In the genomic region with DNA sequence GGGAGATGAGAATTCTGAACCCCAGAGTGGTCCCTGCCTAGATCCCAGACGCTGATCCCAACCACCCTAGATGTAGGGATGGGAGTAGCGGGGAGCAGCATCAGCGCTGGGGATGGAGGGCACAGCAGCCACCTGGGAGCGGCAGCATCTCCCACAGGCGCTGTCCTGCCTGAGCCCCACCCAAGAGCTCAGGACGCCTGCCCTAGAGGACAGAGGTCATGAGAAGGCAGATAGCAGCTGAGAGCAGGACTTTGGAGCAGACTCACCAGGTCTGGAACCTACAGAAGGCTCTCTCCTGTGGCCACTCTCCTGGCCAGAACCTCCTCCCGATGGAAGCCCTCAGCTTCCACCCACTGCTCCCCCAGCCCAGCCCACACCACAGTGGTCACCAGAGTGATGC, we compare ENCODE assay signal across 21 cellular contexts. TPM values are rescaled to one million over a fixed set of nuclear protein-coding genes. Genes with fewer than 3 reads are reported as not detected.
DNase-seq lines count a peak whose midpoint lies in the region; ATAC-seq, FAIRE-seq and TF ChIP-seq lines count a peak whose summit lies in the region.
"Had no signal": no experiment of that assay in that cellular context is flagged by ENCODE, and none has a peak within 500 bp of the region (broad histone marks: within the 10 kb centered on the region; RNA-seq: fewer than 3 reads in every experiment).

No MANE protein-coding gene starts in this region.

- POLR2A ChIA-PET in A549 (lab: Yijun Ruan, JAX) = no interaction called here
- POLR2A ChIA-PET in Panc1 (lab: Charles Lee) = no interaction called here

- ATAC-seq in A549 (peak; percentile 9 to 14; a peak in 3 of 6 replicates), Panc1 (no peak), gastroesophageal sphincter (no peak), GM19324 (IDR thresholded peaks at IDR 0.05; ENCODE audit: low FRiP score, unreplicated experiment) (no peak)
- ATAC-seq: CD8-positive, alpha-beta T cell had no signal

- no peak overlapping the region for H3K9ac ChIP-seq in parathyroid adenoma

- TF ChIP-seq RAD21 in A549 (conservative IDR thresholded peaks at IDR 0.05 in 1 of 2, IDR thresholded peaks at IDR 0.05 in 1 of 2) = no peak

- no peak for FAIRE-seq in A549 (lab: Jason Lieb, UNC)
- FAIRE-seq: kidney had no signal

- H2AFZ ChIP-seq in parathyroid adenoma = no peak overlapping the region

- H3K36me3 ChIP-seq in Panc1 (ENCODE audit: control insufficient read depth, insufficient read depth, low read length) (no peaks in the 10 kb centered on the region), gastroesophageal sphincter (no peaks in the 10 kb centered on the region), parathyroid adenoma (ENCODE audit: control insufficient read depth, insufficient read depth, low read length) (no peaks in the 10 kb centered on the region)
- H3K36me3 ChIP-seq: pancreas, tibial nerve had no signal

- DNase-seq in A549 (ENCODE audit: low read depth in 1 of 2, low spot score in 1 of 2) = no peak
- DNase-seq in Panc1 (ENCODE audit: low read depth, low spot score) = no peak
- DNase-seq in UCSD-AML1 (lab: John Stamatoyannopoulos, UW; ENCODE audit: unreplicated experiment) = no peak
- no peak for DNase-seq in 8988T
- no peak for DNase-seq in stimulated activated CD4-positive, alpha-beta T cell treated with anti-CD3 and anti-CD28 coated beads, Interleukin-2, amount 100 ng/mL, for 24 hours
- DNase-seq: activated CD4-positive, alpha-beta T cell treated with anti-CD3 and anti-CD28 coated beads, Interleukin-2, amount 50 U/mL, for 48 hours; activated naive CD4-positive, alpha-beta T cell treated with anti-CD3 and anti-CD28 coated beads, Interleukin-2, amount 10 ng/mL, durations not matched to agents 7 days and 5 days; activated T-cell treated with anti-CD3 and anti-CD28 coated beads, Interleukin-2, amount 50 U/mL, for 1 hour; CD8-positive, alpha-beta T cell; DMS79 treated with DMSO at 0.1 percent for 48 hours; H9; Karpas-422; kidney; NCI-H1417; SW 1271 had no signal

- H3K4me3 ChIP-seq in A549 (no peak overlapping the region), Panc1 (ENCODE audit: low read depth in 2 of 2, low read length in 2 of 2) (no peak overlapping the region), gastroesophageal sphincter (no peak overlapping the region), parathyroid adenoma (ENCODE audit: low read depth, low read length) (no peak overlapping the region)
- H3K4me3 ChIP-seq: pancreas, smooth muscle cell, tibial nerve had no signal

- intact Hi-C loops in Panc1 (cut with micrococcal nuclease; ENCODE audit: unreplicated experiment) = no loop called here

- WGBS in A549 (ENCODE audit: missing lambda C conversion rate) = 76% methylated on average over 6 of the region's 7 CpGs
- no CpG with 5 or more reads among the region's 7 CpGs for WGBS in gastroesophageal sphincter (ENCODE audit: low coverage in 1 of 2), 2 donors

- peaks cover 54% of the 10 kb centered on the region for H3K79me2 ChIP-seq in parathyroid adenoma

- H3K4me2 ChIP-seq in A549 = peak overlapping the region; percentile 70
- no peak overlapping the region for H3K4me2 ChIP-seq in parathyroid adenoma (ENCODE audit: low read length)
- H3K4me2 ChIP-seq: smooth muscle cell had no signal

- H3K27ac ChIP-seq in A549 (peak overlapping the region; percentile 49 to 63), Panc1 (ENCODE audit: low read length) (peak overlapping the region; percentile 35; the same call in 1 of the 2 replicates), gastroesophageal sphincter (peak overlapping the region in 3 of 4 donors; percentile 76 to 97 (median 87)), parathyroid adenoma (peak overlapping the region; percentile 58)

- H3K4me1 ChIP-seq in A549 (peaks cover 70% of the 10 kb centered on the region), Panc1 (ENCODE audit: control insufficient read depth, insufficient read depth, low read length) (peaks cover 85% of the 10 kb centered on the region), gastroesophageal sphincter (peaks cover 0 to 100% (median 42%) of the 10 kb centered on the region in 3 donors), parathyroid adenoma (peaks cover 35% of the 10 kb centered on the region)

- in situ Hi-C loops in Panc1 (cut with HindIII; ENCODE audit: low pct_unique_long_range_greater_than_20kb, low sequenced_read_pairs) = no loop called here

- no peak for TF ChIP-seq CTCF in A549 (IDR thresholded peaks at IDR 0.05)
- TF ChIP-seq CTCF in Panc1 (IDR thresholded peaks at IDR 0.05) = no peak
- no peak for TF ChIP-seq CTCF in gastroesophageal sphincter (IDR thresholded peaks at IDR 0.05)
- no peak for TF ChIP-seq CTCF in parathyroid adenoma (IDR thresholded peaks at IDR 0.05)

- H3K9me3 ChIP-seq in A549 = no peaks in the 10 kb centered on the region
- H3K9me3 ChIP-seq in Panc1 (ENCODE audit: control insufficient read depth, insufficient read depth, low read depth, low read length) = no peaks in the 10 kb centered on the region
- H3K9me3 ChIP-seq in gastroesophageal sphincter = no peaks in the 10 kb centered on the region
- no peaks in the 10 kb centered on the region for H3K9me3 ChIP-seq in parathyroid adenoma (ENCODE audit: control insufficient read depth, low read length)
- H3K9me3 ChIP-seq: pancreas, tibial nerve had no signal

- H3K27me3 ChIP-seq in Panc1 (ENCODE audit: control insufficient read depth, insufficient read depth, low read length) (no peaks in the 10 kb centered on the region), gastroesophageal sphincter (no peaks in the 10 kb centered on the region), parathyroid adenoma (ENCODE audit: control insufficient read depth, insufficient read depth, low read length) (no peaks in the 10 kb centered on the region)
- H3K27me3 ChIP-seq: pancreas, tibial nerve had no signal

- CTCF ChIA-PET in A549 (lab: Yijun Ruan, JAX) (interaction anchor here (1.1 to 1.5 kb wide), 3 partner anchors 9 to 80 kb away, joined by 3 to 4 read pairs (median 4); no protein-coding TSS in a partner anchor), Panc1 (lab: Charles Lee) (no interaction called here)

- TF ChIP-seq EP300 in A549 (IDR thresholded peaks at IDR 0.05) = no peak
- no peak for TF ChIP-seq EP300 in gastroesophageal sphincter (IDR thresholded peaks at IDR 0.05)

- no TSS peak for BruUV-seq in Panc1 (replicated peaks; lab: Mats Ljungman, UMichigan)

- TF ChIP-seq POLR2A in A549 (IDR thresholded peaks at IDR 0.05; ENCODE audit: low read length) (no peak), gastroesophageal sphincter (IDR thresholded peaks at IDR 0.05) (no peak)

TF ChIP-seq in A549, 52 proteins besides CTCF, POLR2A, EP300 and RAD21:
- TF ChIP-seq JUN (IDR thresholded peaks at IDR 0.05) (no peak), TP53 (CRISPR knock-in tag; IDR thresholded peaks at IDR 0.05) (no peak), RFX5 (IDR thresholded peaks at IDR 0.05) (no peak)
- TF ChIP-seq, protein P1, sequence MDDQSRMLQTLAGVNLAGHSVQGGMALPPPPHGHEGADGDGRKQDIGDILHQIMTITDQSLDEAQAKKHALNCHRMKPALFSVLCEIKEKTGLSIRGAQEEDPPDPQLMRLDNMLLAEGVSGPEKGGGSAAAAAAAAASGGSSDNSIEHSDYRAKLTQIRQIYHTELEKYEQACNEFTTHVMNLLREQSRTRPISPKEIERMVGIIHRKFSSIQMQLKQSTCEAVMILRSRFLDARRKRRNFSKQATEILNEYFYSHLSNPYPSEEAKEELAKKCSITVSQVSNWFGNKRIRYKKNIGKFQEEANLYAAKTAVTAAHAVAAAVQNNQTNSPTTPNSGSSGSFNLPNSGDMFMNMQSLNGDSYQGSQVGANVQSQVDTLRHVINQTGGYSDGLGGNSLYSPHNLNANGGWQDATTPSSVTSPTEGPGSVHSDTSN (IDR thresholded peaks at IDR 0.05) = no peak
- TF ChIP-seq, protein P2, sequence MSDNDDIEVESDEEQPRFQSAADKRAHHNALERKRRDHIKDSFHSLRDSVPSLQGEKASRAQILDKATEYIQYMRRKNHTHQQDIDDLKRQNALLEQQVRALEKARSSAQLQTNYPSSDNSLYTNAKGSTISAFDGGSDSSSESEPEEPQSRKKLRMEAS (IDR thresholded peaks at IDR 0.05) = no peak

RNA-seq across cellular contexts. Expression of a gene that starts 7.2 kb away (rescaled TPM):
- polyA plus RNA-seq in A549 (2011; rRNA removed) (10.5 and 11.4 TPM in 2 replicates), A549 (2017; fragmentation: RNase III; extraction: RNeasy Plus Mini Kit Qiagen cat#74134 plus additional on column Dnase treatment) (29.0 to 38.0 TPM (median 31.4 TPM) in 3 replicates)
- 21.9 and 32.2 TPM in 2 replicates for polyA plus RNA-seq in A549 (2012; cell fraction: cytosol; rRNA removed)
- polyA plus RNA-seq in A549 (2012; cell fraction: nucleus; rRNA removed) = 39.4 and 46.8 TPM in 2 replicates
- polyA minus RNA-seq in A549 (2011; rRNA and poly(A)+ RNA removed) = 15.0 and 21.7 TPM in 2 replicates
- total RNA-seq in Panc1 (2021; ENCODE audit: unreplicated experiment) (96.6 TPM), gastroesophageal sphincter (10 to 100 TPM; 14.0 to 58.2 (median 25.0) TPM)
- 64.9 TPM for polyA plus RNA-seq in Panc1 (2012; ENCODE audit: insufficient read length)

RNA-seq across cellular contexts. Expression of a gene that starts 48.2 kb away (rescaled TPM):
- polyA plus RNA-seq in A549 (2011; rRNA removed) = 0.19 and 0.21 TPM in 2 replicates
- 0.26 and 0.38 TPM in 2 replicates for polyA plus RNA-seq in A549 (2012; cell fraction: cytosol; rRNA removed)
- 0.52 and 0.58 TPM in 2 replicates for polyA plus RNA-seq in A549 (2012; cell fraction: nucleus; rRNA removed)
- polyA plus RNA-seq in A549 (2017; fragmentation: RNase III; extraction: RNeasy Plus Mini Kit Qiagen cat#74134 plus additional on column Dnase treatment) = 0.20 to 0.29 TPM (median 0.23 TPM) in 3 replicates
- polyA minus RNA-seq in A549 (2011; rRNA and poly(A)+ RNA removed) = 0.29 and 0.58 TPM in 2 replicates
- 2.1 TPM for total RNA-seq in Panc1 (2021; ENCODE audit: unreplicated experiment)
- 3.8 TPM for polyA plus RNA-seq in Panc1 (2012; ENCODE audit: insufficient read length)
- total RNA-seq in gastroesophageal sphincter = 1 to 10 TPM; 2.7 to 9.6 (median 3.7) TPM

Comparison
In these comparisons a context has a peak if more than half of its experiments do, and no peak if none do; other contexts are left out.
1. ATAC-seq: peak in A549 (2 of 2); none in Panc1 (single experiment), gastroesophageal sphincter (single experiment) and GM19324 (single experiment).
2. H3K27ac ChIP-seq: peak in every context shown above with its lines; median percentile 87 in gastroesophageal sphincter; 58 in parathyroid adenoma; 56 in A549; 35 in Panc1.